In the genomic region with DNA sequence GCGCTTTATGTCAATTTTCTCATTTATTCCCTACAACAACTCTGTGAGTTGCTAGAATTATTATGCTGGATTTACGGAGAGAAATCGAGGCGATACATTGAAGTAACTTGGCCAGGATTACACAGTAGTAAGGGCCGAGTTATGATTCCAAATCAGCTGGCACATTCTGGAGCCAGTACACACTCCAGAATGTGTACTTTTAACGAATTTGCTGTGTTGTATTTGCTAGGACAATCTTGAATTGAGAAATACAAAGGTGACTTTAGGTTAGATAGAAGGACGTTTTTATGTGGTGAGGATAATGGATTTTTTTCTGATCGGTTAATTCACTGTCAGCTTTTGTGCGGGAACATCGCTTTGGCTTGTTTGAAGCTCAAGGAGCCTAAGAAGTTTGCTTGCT, we compare ENCODE assay signal across 12 cellular contexts. TPM values are rescaled to one million over a fixed set of nuclear protein-coding genes. Genes with fewer than 3 reads are reported as not detected.
DNase-seq lines count a peak whose midpoint lies in the region; ATAC-seq and TF ChIP-seq lines count a peak whose summit lies in the region.
"Had no signal": no experiment of that assay in that cellular context is flagged by ENCODE, and none has a peak within 500 bp of the region (broad histone marks: within the 10 kb centered on the region; RNA-seq: fewer than 3 reads in every experiment).

No MANE protein-coding gene starts in this region.

- H3K9me3 ChIP-seq in adrenal gland (replicated peaks in 1 of 3): no peaks in the 10 kb centered on the region
- H3K9me3 ChIP-seq: Peyer's patch had no signal

- peaks cover 0 to 12% of the 10 kb centered on the region in 2 donors for H3K4me1 ChIP-seq in adrenal gland (replicated peaks in 1 of 2)

- DNase-seq in stimulated activated naive CD8-positive, alpha-beta T cell treated with anti-CD3 and anti-CD28 coated beads, Interleukin-15, Interleukin-2, amounts not matched to agents 100 U/mL and 50 U/mL, for 24 hours: no peak
- no peak for DNase-seq in adrenal gland
- no peak for DNase-seq in naive thymus-derived CD8-positive, alpha-beta T cell
- DNase-seq in NCI-H1092 treated with DMSO at 0.1 percent for 48 hours (lab: John Stamatoyannopoulos, UW): no peak
- DNase-seq in NCI-H2171 treated with DMSO at 0.1 percent for 48 hours (lab: John Stamatoyannopoulos, UW): no peak
- DNase-seq: COR-L47, foreskin melanocyte, NCI-H1436 treated with DMSO at 0.1 percent for 48 hours, Peyer's patch had no signal

- H3K4me3 Mint-ChIP-seq in stimulated activated naive CD8-positive, alpha-beta T cell treated with anti-CD3 and anti-CD28 coated beads, Interleukin-15, Interleukin-2, amounts not matched to agents 100 ng/mL and 50 ng/mL, for 24 hours: peak overlapping the region; percentile 47
- peak overlapping the region; percentile 36 to 80 (median 70) for H3K4me3 Mint-ChIP-seq in naive thymus-derived CD8-positive, alpha-beta T cell

- peaks cover 53% of the 10 kb centered on the region for H3K27me3 Mint-ChIP-seq in stimulated activated naive CD8-positive, alpha-beta T cell treated with anti-CD3 and anti-CD28 coated beads, Interleukin-15, Interleukin-2, amounts not matched to agents 100 ng/mL and 50 ng/mL, for 24 hours
- H3K27me3 Mint-ChIP-seq in naive thymus-derived CD8-positive, alpha-beta T cell: peaks cover 30 to 64% (median 47%) of the 10 kb centered on the region in 5 donors

- POLR2A ChIA-PET in naive thymus-derived CD8-positive, alpha-beta T cell (lab: Charles Lee): no interaction called here

- ATAC-seq in stimulated activated naive CD8-positive, alpha-beta T cell treated with anti-CD3 and anti-CD28 coated beads, Interleukin-15, Interleukin-2, amounts not matched to agents 100 U/mL and 50 U/mL, for 24 hours: no peak
- no peak for ATAC-seq in naive thymus-derived CD8-positive, alpha-beta T cell
- ATAC-seq in HG03460 (IDR thresholded peaks at IDR 0.05; ENCODE audit: unreplicated experiment) (no peak), HG03095 (IDR thresholded peaks at IDR 0.05; ENCODE audit: unreplicated experiment) (no peak)

- no peaks in the 10 kb centered on the region for H3K36me3 Mint-ChIP-seq in stimulated activated naive CD8-positive, alpha-beta T cell treated with anti-CD3 and anti-CD28 coated beads, Interleukin-15, Interleukin-2, amounts not matched to agents 100 ng/mL and 50 ng/mL, for 24 hours (ENCODE audit: low read depth)
- no peaks in the 10 kb centered on the region for H3K36me3 Mint-ChIP-seq in naive thymus-derived CD8-positive, alpha-beta T cell

- H3K27ac ChIP-seq in adrenal gland: peak overlapping the region in 3 of 5 donors; percentile 74 to 97 (median 90)

- no peak for TF ChIP-seq POLR2A in adrenal gland (IDR thresholded peaks at IDR 0.05)

- H3K36me3 ChIP-seq in adrenal gland (replicated peaks in 1 of 2): no peaks in the 10 kb centered on the region
- H3K36me3 ChIP-seq: Peyer's patch had no signal

- H3K27me3 ChIP-seq in adrenal gland: no peaks in the 10 kb centered on the region

- no peak overlapping the region for H3K27ac Mint-ChIP-seq in stimulated activated naive CD8-positive, alpha-beta T cell treated with anti-CD3 and anti-CD28 coated beads, Interleukin-15, Interleukin-2, amounts not matched to agents 100 ng/mL and 50 ng/mL, for 24 hours
- no peak overlapping the region for H3K27ac Mint-ChIP-seq in naive thymus-derived CD8-positive, alpha-beta T cell

- no peak for TF ChIP-seq CTCF in adrenal gland (IDR thresholded peaks at IDR 0.05)

- peak overlapping the region in 2 of 4 donors; percentile 46 to 88 for H3K4me3 ChIP-seq in adrenal gland

- H3K9me3 Mint-ChIP-seq in stimulated activated naive CD8-positive, alpha-beta T cell treated with anti-CD3 and anti-CD28 coated beads, Interleukin-15, Interleukin-2, amounts not matched to agents 100 ng/mL and 50 ng/mL, for 24 hours: no peaks in the 10 kb centered on the region
- no peaks in the 10 kb centered on the region for H3K9me3 Mint-ChIP-seq in naive thymus-derived CD8-positive, alpha-beta T cell

- WGBS in adrenal gland, 4 donors: 25 to 47% (median 35%) methylated on average over 10 of the region's 10 CpGs

- intact Hi-C loops in adrenal gland (cut with DNase I): no loop called here

- peaks cover 4% of the 10 kb centered on the region for H3K4me1 Mint-ChIP-seq in stimulated activated naive CD8-positive, alpha-beta T cell treated with anti-CD3 and anti-CD28 coated beads, Interleukin-15, Interleukin-2, amounts not matched to agents 100 ng/mL and 50 ng/mL, for 24 hours (ENCODE audit: low read depth)
- H3K4me1 Mint-ChIP-seq in naive thymus-derived CD8-positive, alpha-beta T cell: peaks cover 5 to 14% (median 11%) of the 10 kb centered on the region in 4 donors

RNA-seq across cellular contexts. Expression of gene ATRNL1, which starts 1.4 kb away (rescaled TPM):
- total RNA-seq in adrenal gland: 100 to 1,000 TPM in 4 of 8 donors, 10 to 100 TPM in 4; 28.4 to 174 (median 97.3) TPM
- 10 to 100 TPM in 1 of 3 donors, 1 to 10 TPM in 2; 4.8 to 14.9 (median 8.4) TPM for polyA plus RNA-seq in adrenal gland
- total RNA-seq in naive thymus-derived CD8-positive, alpha-beta T cell: not detected
- not detected for polyA plus RNA-seq in naive thymus-derived CD8-positive, alpha-beta T cell

Comparison
In these comparisons a context has a peak if more than half of its experiments do, and no peak if none do; other contexts are left out.
1. RNA of gene ATRNL1, which starts 1.4 kb away (total RNA-seq): 28.4 to 174 TPM in adrenal gland; not detected in naive thymus-derived CD8-positive, alpha-beta T cell; every median in the first group is over 10 times any median in the second.